In the genomic region with DNA sequence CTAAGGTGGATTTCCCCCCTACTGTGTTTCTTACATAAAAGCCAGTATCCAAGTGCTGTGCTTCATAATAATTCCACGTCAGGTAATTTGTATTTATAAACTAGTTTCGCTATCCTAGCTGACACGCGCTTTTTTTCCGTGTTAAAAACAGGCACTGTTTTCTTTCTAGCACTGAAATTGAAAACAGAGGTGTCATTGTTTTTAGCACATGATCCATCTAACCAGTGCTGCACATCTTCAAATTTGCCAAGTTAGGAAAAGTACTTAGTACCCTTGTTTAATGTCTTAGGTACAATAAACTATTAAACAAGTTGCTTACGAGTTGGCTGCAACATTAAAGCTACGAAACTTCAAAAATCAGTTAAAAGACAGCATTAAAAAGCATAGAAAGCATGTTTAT, we compare ENCODE assay signal across 23 cellular contexts.
"Had no signal": no experiment of that assay in that cellular context is flagged by ENCODE, and none has a peak within 500 bp of the region (broad histone marks: within the 10 kb centered on the region; RNA-seq: fewer than 3 reads in every experiment).

No MANE protein-coding gene starts in this region.

- ATAC-seq: heart left ventricle; left lung; natural killer cell treated with Interleukin-12 subunit alpha and Interleukin-12 subunit beta and Interleukin-15 and Interleukin-18, amount 100 ng/mL, for 72 hours; pancreas; sciatic nerve; stimulated activated naive CD8-positive, alpha-beta T cell treated with anti-CD3 and anti-CD28 coated beads, Interleukin-15, amount 100 ng/mL, for 72 hours had no signal

- H3K4me1 ChIP-seq: gastrocnemius medialis, left lung, pancreas, right atrium auricular region, suprapubic skin, vagina had no signal

- H3K4me3 ChIP-seq: coronary artery, esophagus squamous epithelium, gastrocnemius medialis, heart left ventricle, hepatocyte, left lung, pancreas, right atrium auricular region, suprapubic skin, thyroid gland, vagina had no signal

- FAIRE-seq: endothelial cell of umbilical vein, kidney, pancreas had no signal

- H2AFZ ChIP-seq: hepatocyte had no signal

- H3K27me3 ChIP-seq: esophagus squamous epithelium, gastrocnemius medialis, heart left ventricle, hepatocyte, left lung, neutrophil, pancreas, right atrium auricular region, suprapubic skin, thyroid gland, vagina had no signal

- DNase-seq: dermis blood vessel endothelial cell; effector memory CD4-positive, alpha-beta T cell; erythroblast; esophagus squamous epithelium; gastrocnemius medialis; heart left ventricle; kidney; left lung; naive B cell; pancreas; stimulated activated naive CD4-positive, alpha-beta T cell; stimulated activated naive CD8-positive, alpha-beta T cell treated with anti-CD3 and anti-CD28 coated beads, Interleukin-15, amount 100 ng/mL, for 72 hours; thyroid gland; trophoblast cell had no signal

- H3K36me3 ChIP-seq: neutrophil, vagina had no signal

- H3K4me2 ChIP-seq: hepatocyte had no signal

- H3K79me2 ChIP-seq: hepatocyte had no signal

- H3K9me3 ChIP-seq: esophagus squamous epithelium, gastrocnemius medialis, heart left ventricle, left lung, neutrophil, pancreas, right atrium auricular region, suprapubic skin, thyroid gland, vagina had no signal

- H3K27ac ChIP-seq: coronary artery, esophagus squamous epithelium, gastrocnemius medialis, heart left ventricle, hepatocyte, left lung, neutrophil, pancreas, right atrium auricular region, suprapubic skin, vagina had no signal
